In genomic region chr10:10007972-10008371, GRCh38 we compare ENCODE assay signal across 16 cellular contexts.
DNase-seq lines count a peak whose midpoint lies in the region; ATAC-seq, FAIRE-seq and TF ChIP-seq lines count a peak whose summit lies in the region.
"Had no signal": no experiment of that assay in that cellular context is flagged by ENCODE, and none has a peak within 500 bp of the region (broad histone marks: within the 10 kb centered on the region; RNA-seq: fewer than 3 reads in every experiment).

No MANE protein-coding gene starts in this region.

- ATAC-seq in GM19351 (IDR thresholded peaks at IDR 0.05; ENCODE audit: unreplicated experiment): peak; percentile 77
- ATAC-seq in naive thymus-derived CD4-positive, alpha-beta T cell: no peak
- no peak for ATAC-seq in activated naive CD4-positive, alpha-beta T cell treated with anti-CD3 and anti-CD28 coated beads, Interleukin-2, amount 50 U/mL, for 72 hours

- CTCF ChIA-PET in naive thymus-derived CD4-positive, alpha-beta T cell (lab: Charles Lee): no interaction called here

- POLR2A ChIA-PET in naive thymus-derived CD4-positive, alpha-beta T cell (lab: Charles Lee): no interaction called here

- H3K27me3 ChIP-seq in bronchial epithelial cell (ENCODE audit: control insufficient read depth, insufficient read depth, low read length) (no peaks in the 10 kb centered on the region), skeletal muscle satellite cell (ENCODE audit: control insufficient read depth, insufficient read depth, low read length) (no peaks in the 10 kb centered on the region)
- no peaks in the 10 kb centered on the region for H3K27me3 ChIP-seq in naive thymus-derived CD4-positive, alpha-beta T cell (ENCODE audit: control insufficient read depth in 2 of 2, insufficient read depth in 2 of 2, low read length in 2 of 2)

- no peak for FAIRE-seq in bronchial epithelial cell (lab: Jason Lieb, UNC)
- FAIRE-seq: colon, GM12892, keratinocyte had no signal

- H3K4me2 ChIP-seq in skeletal muscle satellite cell (ENCODE audit: low read length): peak overlapping the region; percentile 14

- intact Hi-C loops in naive thymus-derived CD4-positive, alpha-beta T cell (cut with micrococcal nuclease): no loop called here

- no peaks in the 10 kb centered on the region for H3K9me3 ChIP-seq in skeletal muscle satellite cell (replicated peaks; ENCODE audit: low read length)
- H3K9me3 ChIP-seq in naive thymus-derived CD4-positive, alpha-beta T cell (ENCODE audit: control insufficient read depth in 2 of 3, low read length in 3 of 3): no peaks in the 10 kb centered on the region

- peaks cover 0 to 2% (median 0%) of the 10 kb centered on the region in 7 donors for H3K4me1 Mint-ChIP-seq in naive thymus-derived CD4-positive, alpha-beta T cell

- H3K27me3 Mint-ChIP-seq in naive thymus-derived CD4-positive, alpha-beta T cell: peaks cover 0 to 12% (median 7%) of the 10 kb centered on the region in 5 donors
- H3K27me3 Mint-ChIP-seq: CD4-positive, alpha-beta T cell had no signal

- no peak for TF ChIP-seq CTCF in bronchial epithelial cell (IDR thresholded peaks at IDR 0.05; ENCODE audit: insufficient read depth, low read length, severe bottlenecking)

- no peak overlapping the region for H3K27ac ChIP-seq in naive thymus-derived CD4-positive, alpha-beta T cell (ENCODE audit: low read depth, low read length)
- H3K27ac ChIP-seq: epithelial cell of prostate, parathyroid adenoma had no signal

- no peaks in the 10 kb centered on the region for H3K36me3 Mint-ChIP-seq in naive thymus-derived CD4-positive, alpha-beta T cell
- H3K36me3 Mint-ChIP-seq in activated naive CD4-positive, alpha-beta T cell treated with anti-CD3 and anti-CD28 coated beads, Interleukin-2, amount 50 U/mL, for 72 hours: no peaks in the 10 kb centered on the region

- no peak overlapping the region for H3K4me3 ChIP-seq in bronchial epithelial cell (ENCODE audit: low read depth, low read length)
- H3K4me3 ChIP-seq in skeletal muscle satellite cell (ENCODE audit: low read length): no peak overlapping the region
- H3K4me3 ChIP-seq in naive thymus-derived CD4-positive, alpha-beta T cell (ENCODE audit: low read length): no peak overlapping the region

- no peak overlapping the region for H3K27ac Mint-ChIP-seq in naive thymus-derived CD4-positive, alpha-beta T cell
- no peak overlapping the region for H3K27ac Mint-ChIP-seq in activated naive CD4-positive, alpha-beta T cell treated with anti-CD3 and anti-CD28 coated beads, Interleukin-2, amount 50 U/mL, for 72 hours
- H3K27ac Mint-ChIP-seq: CD4-positive, alpha-beta T cell had no signal

- H3K36me3 ChIP-seq in bronchial epithelial cell (ENCODE audit: control insufficient read depth, insufficient read depth, low read length): no peaks in the 10 kb centered on the region
- H3K36me3 ChIP-seq in skeletal muscle satellite cell (ENCODE audit: insufficient read depth, low read length): no peaks in the 10 kb centered on the region
- H3K36me3 ChIP-seq in naive thymus-derived CD4-positive, alpha-beta T cell (ENCODE audit: control insufficient read depth in 2 of 3, insufficient read depth in 3 of 3, low read length in 3 of 3): no peaks in the 10 kb centered on the region

- no peak overlapping the region for H3K9ac ChIP-seq in skeletal muscle satellite cell (ENCODE audit: low read depth, low read length)
- H3K9ac ChIP-seq: parathyroid adenoma had no signal

- H3K4me1 ChIP-seq in skeletal muscle satellite cell (ENCODE audit: control insufficient read depth, insufficient read depth, low read length): no peaks in the 10 kb centered on the region
- no peaks in the 10 kb centered on the region for H3K4me1 ChIP-seq in naive thymus-derived CD4-positive, alpha-beta T cell (ENCODE audit: control insufficient read depth in 2 of 2, insufficient read depth in 2 of 2, low read length in 2 of 2)

- DNase-seq in LHCN-M2 (ENCODE audit: low read depth): peak; percentile 63
- peak; percentile 12 for DNase-seq in bronchial epithelial cell (ENCODE audit: low read depth)
- DNase-seq in cerebellar cortex (ENCODE audit: low spot score): no peak
- DNase-seq in naive thymus-derived CD4-positive, alpha-beta T cell: no peak
- no peak for DNase-seq in activated naive CD4-positive, alpha-beta T cell treated with anti-CD3 and anti-CD28 coated beads, Interleukin-2, amount 50 U/mL, for 72 hours (ENCODE audit: low spot score in 2 of 2)
- DNase-seq: amygdala; CD4-positive, alpha-beta T cell; EL; NCI-H1048 had no signal

- H3K9me3 Mint-ChIP-seq in naive thymus-derived CD4-positive, alpha-beta T cell: no peaks in the 10 kb centered on the region
- no peaks in the 10 kb centered on the region for H3K9me3 Mint-ChIP-seq in activated naive CD4-positive, alpha-beta T cell treated with anti-CD3 and anti-CD28 coated beads, Interleukin-2, amount 50 U/mL, for 72 hours
- H3K9me3 Mint-ChIP-seq: CD4-positive, alpha-beta T cell had no signal

- H3K4me3 Mint-ChIP-seq in naive thymus-derived CD4-positive, alpha-beta T cell: no peak overlapping the region
- H3K4me3 Mint-ChIP-seq: CD4-positive, alpha-beta T cell had no signal

Comparison
In these comparisons a context has a peak if more than half of its experiments do, and no peak if none do; other contexts are left out.
1. DNase-seq: peak in LHCN-M2 (single experiment) and bronchial epithelial cell (single experiment); none in cerebellar cortex (single experiment), naive thymus-derived CD4-positive, alpha-beta T cell (0 of 9) and activated naive CD4-positive, alpha-beta T cell treated with anti-CD3 and anti-CD28 coated beads, Interleukin-2, amount 50 U/mL, for 72 hours (0 of 2).